ENCODE assay signal across 1 cellular context in the genomic region with DNA sequence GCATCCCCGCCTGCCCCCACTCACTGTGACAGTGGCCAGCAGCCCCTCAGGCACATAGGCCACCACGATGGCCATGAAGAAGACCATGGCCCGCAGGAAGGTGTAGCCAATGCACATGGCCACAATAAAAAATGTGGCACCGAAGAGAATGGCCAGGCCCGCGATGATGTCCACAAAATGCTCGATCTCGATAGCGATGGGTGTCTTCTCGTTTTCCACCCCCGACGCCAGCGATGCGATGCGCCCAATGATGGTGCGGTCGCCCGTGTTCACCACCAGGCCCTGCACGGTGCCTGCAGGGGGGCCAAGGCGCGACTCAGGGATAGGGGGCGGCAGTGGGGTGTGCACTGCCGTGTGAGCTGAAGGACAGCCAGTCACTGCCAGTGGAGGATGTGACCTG.
TF ChIP-seq lines count a peak whose summit lies in the region.

No MANE protein-coding gene starts in this region.

TF ChIP-seq in GM12878, 131 proteins besides CTCF, POLR2A, EP300 and RAD21:
- TF ChIP-seq MTA2 (IDR thresholded peaks at IDR 0.05; ENCODE audit: low read depth) (no peak), ZNF384 (IDR thresholded peaks at IDR 0.05; ENCODE audit: borderline replicate concordance, low read depth, low read length) (no peak), CBX5 (IDR thresholded peaks at IDR 0.05; ENCODE audit: low read depth) (no peak), RFX5 (IDR thresholded peaks at IDR 0.05; ENCODE audit: low read depth, low read length) (no peak), BRCA1 (IDR thresholded peaks at IDR 0.05; ENCODE audit: low read depth, low read length) (no peak), CEBPB (IDR thresholded peaks at IDR 0.05; ENCODE audit: borderline replicate concordance in 1 of 2, low read depth in 2 of 2, low read length in 2 of 2) (no peak), SUPT20H (IDR thresholded peaks at IDR 0.05; ENCODE audit: borderline replicate concordance, control insufficient read depth, low read depth, low read length) (no peak)
- TF ChIP-seq, protein P1, sequence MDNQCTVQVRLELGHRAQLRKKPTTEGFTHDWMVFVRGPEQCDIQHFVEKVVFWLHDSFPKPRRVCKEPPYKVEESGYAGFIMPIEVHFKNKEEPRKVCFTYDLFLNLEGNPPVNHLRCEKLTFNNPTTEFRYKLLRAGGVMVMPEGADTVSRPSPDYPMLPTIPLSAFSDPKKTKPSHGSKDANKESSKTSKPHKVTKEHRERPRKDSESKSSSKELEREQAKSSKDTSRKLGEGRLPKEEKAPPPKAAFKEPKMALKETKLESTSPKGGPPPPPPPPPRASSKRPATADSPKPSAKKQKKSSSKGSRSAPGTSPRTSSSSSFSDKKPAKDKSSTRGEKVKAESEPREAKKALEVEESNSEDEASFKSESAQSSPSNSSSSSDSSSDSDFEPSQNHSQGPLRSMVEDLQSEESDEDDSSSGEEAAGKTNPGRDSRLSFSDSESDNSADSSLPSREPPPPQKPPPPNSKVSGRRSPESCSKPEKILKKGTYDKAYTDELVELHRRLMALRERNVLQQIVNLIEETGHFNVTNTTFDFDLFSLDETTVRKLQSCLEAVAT (IDR thresholded peaks at IDR 0.05): no peak
TF ChIP-seq in GM12878: peak in this region for 0.
